In the genomic region with DNA sequence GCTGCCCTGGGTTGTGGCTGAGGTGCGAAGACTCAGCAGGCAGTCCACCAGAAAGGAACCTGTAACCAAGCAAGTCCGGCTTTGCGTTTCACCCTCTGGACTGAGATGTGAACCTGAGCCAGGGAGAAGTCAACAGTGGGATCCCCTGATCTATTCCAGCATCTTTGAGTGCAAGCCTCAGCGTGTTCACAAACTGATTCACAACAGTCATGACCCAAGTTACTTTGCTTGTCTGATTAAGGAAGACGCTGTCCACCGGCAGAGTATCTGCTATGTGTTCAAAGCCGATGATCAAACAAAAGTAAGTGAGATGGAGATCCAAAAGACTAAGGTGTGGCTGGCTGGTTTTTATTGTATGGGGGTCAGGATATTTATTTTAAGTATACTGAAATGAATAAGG, we compare ENCODE assay signal across 1 cellular context.
TF ChIP-seq lines count a peak whose summit lies in the region.

No MANE protein-coding gene starts in this region.

TF ChIP-seq in H1, 55 proteins besides CTCF, POLR2A, EP300 and RAD21:
- TF ChIP-seq GTF2F1 (IDR thresholded peaks at IDR 0.05; ENCODE audit: borderline replicate concordance, low read depth, low read length) (no peak), RFX5 (IDR thresholded peaks at IDR 0.05; ENCODE audit: borderline replicate concordance, low read depth, low read length) (no peak), PHF8 (conservative IDR thresholded peaks at IDR 0.05; ENCODE audit: low read depth, low read length) (no peak), HDAC6 (IDR thresholded peaks at IDR 0.05; ENCODE audit: low read depth, low read length) (no peak), CREB1 (IDR thresholded peaks at IDR 0.05) (no peak), EZH2 (IDR thresholded peaks at IDR 0.05; ENCODE audit: low read depth, low read length, severe bottlenecking) (no peak), ASH2L (IDR thresholded peaks at IDR 0.05; ENCODE audit: low read length) (no peak), EGR1 (IDR thresholded peaks at IDR 0.05; ENCODE audit: borderline replicate concordance, low read depth, low read length) (no peak), SP2 (IDR thresholded peaks at IDR 0.05; ENCODE audit: low read length) (no peak), HDAC2 (IDR thresholded peaks at IDR 0.05; ENCODE audit: borderline replicate concordance in 1 of 2, low read depth in 2 of 2, low read length in 2 of 2) (no peak), RXRA (IDR thresholded peaks at IDR 0.05; ENCODE audit: insufficient read depth, low read depth, low read length) (no peak), CBX8 (IDR thresholded peaks at IDR 0.05; ENCODE audit: borderline replicate concordance, low read depth, low read length) (no peak), POLR2AphosphoS5 (IDR thresholded peaks at IDR 0.05; ENCODE audit: low read depth, low read length) (no peak), BRCA1 (IDR thresholded peaks at IDR 0.05; ENCODE audit: low read depth, low read length) (no peak), CBX5 (IDR thresholded peaks at IDR 0.05; ENCODE audit: low read depth, low read length) (no peak), CEBPB (IDR thresholded peaks at IDR 0.05; ENCODE audit: low read depth, low read length) (no peak), TAF7 (optimal IDR thresholded peaks at IDR 0.05; ENCODE audit: borderline replicate concordance, low read depth, low read length) (no peak)
- TF ChIP-seq, protein P1, sequence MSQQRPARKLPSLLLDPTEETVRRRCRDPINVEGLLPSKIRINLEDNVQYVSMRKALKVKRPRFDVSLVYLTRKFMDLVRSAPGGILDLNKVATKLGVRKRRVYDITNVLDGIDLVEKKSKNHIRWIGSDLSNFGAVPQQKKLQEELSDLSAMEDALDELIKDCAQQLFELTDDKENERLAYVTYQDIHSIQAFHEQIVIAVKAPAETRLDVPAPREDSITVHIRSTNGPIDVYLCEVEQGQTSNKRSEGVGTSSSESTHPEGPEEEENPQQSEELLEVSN (IDR thresholded peaks at IDR 0.05): no peak
- TF ChIP-seq, protein P2, sequence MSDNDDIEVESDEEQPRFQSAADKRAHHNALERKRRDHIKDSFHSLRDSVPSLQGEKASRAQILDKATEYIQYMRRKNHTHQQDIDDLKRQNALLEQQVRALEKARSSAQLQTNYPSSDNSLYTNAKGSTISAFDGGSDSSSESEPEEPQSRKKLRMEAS (IDR thresholded peaks at IDR 0.05): no peak
